In genomic region chr16:57855188-57855587, GRCh38 we compare ENCODE assay signal across 8 cellular contexts. TPM values are rescaled to one million over a fixed set of nuclear protein-coding genes. Genes with fewer than 3 reads are reported as not detected.
"Had no signal": no experiment of that assay in that cellular context is flagged by ENCODE, and none has a peak within 500 bp of the region (broad histone marks: within the 10 kb centered on the region; RNA-seq: fewer than 3 reads in every experiment).

No MANE protein-coding gene starts in this region.

- H3K27ac ChIP-seq: GM23248 had no signal

- H3K36me3 ChIP-seq: HAP-1 had no signal

- H2AFZ ChIP-seq: GM23248 had no signal

- DNase-seq: GM23248, GOT3, H7, HFFc6 had no signal

- H3K9me3 ChIP-seq: HAP-1 had no signal

- H3K4me3 ChIP-seq: GM23248, HAP-1 had no signal

- FAIRE-seq: HTR-8/SVneo had no signal

- H3K9ac ChIP-seq: GM23248 had no signal

- ATAC-seq: HCT116 had no signal

RNA-seq across cellular contexts. Expression of gene KIFC3, which starts 52.9 kb away (rescaled TPM):
- polyA plus RNA-seq: IgD-negative memory B cell had no signal
